Comparison of ENCODE assay signal across 28 cellular contexts in the genomic region with DNA sequence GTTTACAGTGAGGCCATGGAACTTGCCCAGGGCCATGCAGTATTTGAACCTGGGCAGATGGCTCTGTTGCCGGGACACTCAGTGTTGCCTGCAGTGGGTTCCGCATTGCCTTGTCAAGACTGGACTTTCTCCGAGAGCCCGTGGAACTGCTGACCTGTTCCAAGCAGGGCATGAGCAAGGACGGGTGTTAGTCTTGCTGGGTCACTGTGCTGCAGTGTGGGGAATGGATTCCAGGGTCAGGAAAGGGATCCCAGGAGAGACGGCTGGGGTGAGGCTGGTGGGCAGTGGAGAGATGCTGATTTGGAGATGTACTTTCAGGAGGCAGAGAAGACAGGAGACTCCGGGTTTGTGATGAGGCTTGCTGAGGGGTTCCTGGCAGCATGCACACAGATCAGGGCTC.
"Had no signal": no experiment of that assay in that cellular context is flagged by ENCODE, and none has a peak within 500 bp of the region (broad histone marks: within the 10 kb centered on the region; RNA-seq: fewer than 3 reads in every experiment).

No MANE protein-coding gene starts in this region.

- H3K36me3 ChIP-seq: MG63, SJCRH30 had no signal

- H3K27ac ChIP-seq: SJCRH30, SK-N-MC had no signal

- H3K36me3 Mint-ChIP-seq: activated CD8-positive, alpha-beta memory T cell treated with anti-CD3 and anti-CD28 coated beads, Interleukin-2, amount 10 ng/mL, durations not matched to agents 7 days and 5 days; activated naive CD4-positive, alpha-beta T cell treated with anti-CD3 and anti-CD28 coated beads, Interleukin-2, amount 10 ng/mL, durations not matched to agents 7 days and 5 days; activated naive CD8-positive, alpha-beta T cell; brain had no signal

- DNase-seq: activated CD4-positive, alpha-beta memory T cell treated with anti-CD3 and anti-CD28 coated beads, Interleukin-2, amount 10 ng/mL, durations not matched to agents 7 days and 5 days; activated CD4-positive, alpha-beta T cell treated with anti-CD3 and anti-CD28 coated beads for 36 hours; activated CD8-positive, alpha-beta memory T cell treated with anti-CD3 and anti-CD28 coated beads for 24 hours; activated CD8-positive, alpha-beta memory T cell treated with anti-CD3 and anti-CD28 coated beads, Interleukin-2, amount 10 ng/mL, durations not matched to agents 7 days and 5 days; activated CD8-positive, alpha-beta memory T cell treated with anti-CD3 and anti-CD28 coated beads, Interleukin-2, amount 50 U/mL, for 48 hours; activated effector memory CD4-positive, alpha-beta T cell treated with Interleukin-2 at 50 U/mL for 16 hours; activated naive CD4-positive, alpha-beta T cell treated with anti-CD3 and anti-CD28 coated beads, Interleukin-2, amount 10 ng/mL, durations not matched to agents 7 days and 5 days; activated naive CD8-positive, alpha-beta T cell treated with anti-CD3 and anti-CD28 coated beads, Interleukin-2, amount 50 U/mL, for 24 hours; activated T-cell treated with anti-CD3 and anti-CD28 coated beads, Interleukin-2, amount 50 U/mL, for 48 hours; anterior cingulate cortex; central memory CD4-positive, alpha-beta T cell; Kasumi-1; KBM-7; MG63; NCI-H1048; NCI-H1105 treated with DMSO at 0.1 percent for 48 hours; NCI-H146; NCI-H187 treated with DMSO at 0.1 percent for 48 hours; NCI-H2081; NCI-H226; NCI-H524 treated with DMSO at 0.1 percent for 48 hours; SHP77; SJCRH30; T1000 had no signal

- H3K4me3 ChIP-seq: MG63, SJCRH30, SK-N-MC had no signal

- H3K9me3 Mint-ChIP-seq: activated CD4-positive, alpha-beta memory T cell treated with anti-CD3 and anti-CD28 coated beads, Interleukin-2, amount 10 ng/mL, durations not matched to agents 7 days and 5 days; activated naive CD8-positive, alpha-beta T cell treated with anti-CD3 and anti-CD28 coated beads, Interleukin-2, amount 50 U/mL, for 24 hours had no signal

- ATAC-seq: activated CD4-positive, alpha-beta T cell treated with anti-CD3 and anti-CD28 coated beads for 36 hours; activated CD8-positive, alpha-beta memory T cell treated with anti-CD3 and anti-CD28 coated beads, Interleukin-2, amount 10 ng/mL, durations not matched to agents 7 days and 5 days; activated naive CD8-positive, alpha-beta T cell treated with anti-CD3 and anti-CD28 coated beads, Interleukin-2, amount 50 U/mL, for 24 hours; Panc1 had no signal

- H3K4me1 ChIP-seq: SJCRH30 had no signal

- H3K27ac Mint-ChIP-seq: activated CD4-positive, alpha-beta memory T cell treated with anti-CD3 and anti-CD28 coated beads, Interleukin-2, amount 10 ng/mL, durations not matched to agents 7 days and 5 days; activated CD4-positive, alpha-beta T cell treated with anti-CD3 and anti-CD28 coated beads for 36 hours; activated CD8-positive, alpha-beta memory T cell treated with anti-CD3 and anti-CD28 coated beads, Interleukin-2, amount 10 ng/mL, durations not matched to agents 7 days and 5 days; activated naive CD4-positive, alpha-beta T cell treated with anti-CD3 and anti-CD28 coated beads, Interleukin-2, amount 10 ng/mL, durations not matched to agents 7 days and 5 days; activated naive CD8-positive, alpha-beta T cell; activated naive CD8-positive, alpha-beta T cell treated with anti-CD3 and anti-CD28 coated beads, Interleukin-2, amount 50 U/mL, for 24 hours had no signal

- H3K4me1 Mint-ChIP-seq: activated CD4-positive, alpha-beta memory T cell treated with anti-CD3 and anti-CD28 coated beads, Interleukin-2, amount 10 ng/mL, durations not matched to agents 7 days and 5 days; activated CD4-positive, alpha-beta T cell treated with anti-CD3 and anti-CD28 coated beads for 36 hours; activated CD8-positive, alpha-beta memory T cell treated with anti-CD3 and anti-CD28 coated beads, Interleukin-2, amount 10 ng/mL, durations not matched to agents 7 days and 5 days; activated naive CD4-positive, alpha-beta T cell treated with anti-CD3 and anti-CD28 coated beads, Interleukin-2, amount 10 ng/mL, durations not matched to agents 7 days and 5 days; activated naive CD8-positive, alpha-beta T cell treated with anti-CD3 and anti-CD28 coated beads, Interleukin-2, amount 50 U/mL, for 24 hours had no signal

- H3K27me3 ChIP-seq: MG63, SJCRH30 had no signal

- H3K9me3 ChIP-seq: MG63, SJCRH30 had no signal

- H3K27me3 Mint-ChIP-seq: activated CD4-positive, alpha-beta memory T cell treated with anti-CD3 and anti-CD28 coated beads, Interleukin-2, amount 10 ng/mL, durations not matched to agents 7 days and 5 days had no signal

- H3K4me3 Mint-ChIP-seq: activated CD4-positive, alpha-beta memory T cell treated with anti-CD3 and anti-CD28 coated beads, Interleukin-2, amount 10 ng/mL, durations not matched to agents 7 days and 5 days; activated CD4-positive, alpha-beta T cell treated with anti-CD3 and anti-CD28 coated beads for 36 hours; activated CD8-positive, alpha-beta memory T cell treated with anti-CD3 and anti-CD28 coated beads, Interleukin-2, amount 10 ng/mL, durations not matched to agents 7 days and 5 days; activated naive CD4-positive, alpha-beta T cell treated with anti-CD3 and anti-CD28 coated beads, Interleukin-2, amount 10 ng/mL, durations not matched to agents 7 days and 5 days; activated naive CD8-positive, alpha-beta T cell; activated naive CD8-positive, alpha-beta T cell treated with anti-CD3 and anti-CD28 coated beads, Interleukin-2, amount 50 U/mL, for 24 hours; brain had no signal
